ENCODE assay signal across 10 cellular contexts in genomic region chr4:8409271-8410065, GRCh38. TPM values are rescaled to one million over a fixed set of nuclear protein-coding genes. Genes with fewer than 3 reads are reported as not detected.
DNase-seq lines count a peak whose midpoint lies in the region; ATAC-seq, FAIRE-seq and TF ChIP-seq lines count a peak whose summit lies in the region.
"Had no signal": no experiment of that assay in that cellular context is flagged by ENCODE, and none has a peak within 500 bp of the region (broad histone marks: within the 10 kb centered on the region; RNA-seq: fewer than 3 reads in every experiment).

No MANE protein-coding gene starts in this region.

- TF ChIP-seq CTCF in AG10803 (conservative IDR thresholded peaks at IDR 0.05; ENCODE audit: low read length) (no peak), lung (IDR thresholded peaks at IDR 0.05; ENCODE audit: control extremely low read depth, extremely low read depth) (no peak), kidney (IDR thresholded peaks at IDR 0.05; ENCODE audit: borderline replicate concordance, extremely low read depth, insufficient read depth) (no peak)

- no peak for FAIRE-seq in kidney (lab: Jason Lieb, UNC)

- no peaks in the 10 kb centered on the region for H3K79me2 ChIP-seq in mesendoderm (ENCODE audit: control insufficient read depth, insufficient read depth, low read length)

- H2BK120ac ChIP-seq in mesendoderm (ENCODE audit: low read depth, low read length): no peak overlapping the region

- H3K9ac ChIP-seq in mesendoderm (ENCODE audit: low read length) (no peak overlapping the region), kidney (ENCODE audit: low read length in 2 of 2) (no peak overlapping the region)

- H4K8ac ChIP-seq in mesendoderm (ENCODE audit: low read depth, low read length): no peak overlapping the region

- no peaks in the 10 kb centered on the region for H3K27me3 ChIP-seq in MG63
- no peaks in the 10 kb centered on the region for H3K27me3 ChIP-seq in lung (ENCODE audit: control insufficient read depth, insufficient read depth)
- no peaks in the 10 kb centered on the region for H3K27me3 ChIP-seq in mesendoderm (ENCODE audit: insufficient read depth, low read length, poor library complexity)

- H2BK5ac ChIP-seq in mesendoderm (ENCODE audit: low read length): no peak overlapping the region

- H3K56ac ChIP-seq in mesendoderm (ENCODE audit: low read length): no peak overlapping the region

- no peak overlapping the region for H4K5ac ChIP-seq in mesendoderm (ENCODE audit: low read length)

- no peak overlapping the region for H3K4ac ChIP-seq in mesendoderm (ENCODE audit: low read depth, low read length)

- no peak overlapping the region for H3K4me3 ChIP-seq in AG10803 (ENCODE audit: low read length)
- no peak overlapping the region for H3K4me3 ChIP-seq in MG63
- no peak overlapping the region for H3K4me3 ChIP-seq in lung
- no peak overlapping the region for H3K4me3 ChIP-seq in mesendoderm (ENCODE audit: low read length)
- H3K4me3 ChIP-seq in kidney (ENCODE audit: low read length in 2 of 2): no peak overlapping the region
- H3K4me3 ChIP-seq: skin epidermis had no signal

- WGBS in lung, 2 donors: 80 to 84% methylated on average over 17 of the region's 17 CpGs
- no CpG with 5 or more reads among the region's 17 CpGs for WGBS in mesendoderm (ENCODE audit: extremely low coverage, insufficient coverage, low lambda C conversion rate)

- no peak overlapping the region for H3K4me2 ChIP-seq in mesendoderm (ENCODE audit: low read length)

- DNase-seq in AG10803 (ENCODE audit: low read depth): peak; percentile 33
- peak; percentile 42 for DNase-seq in MG63
- DNase-seq in activated T-helper 1 cell treated with Interleukin-2 at 50 U/mL for 16 hours (ENCODE audit: low read depth): peak; percentile 34
- no peak for DNase-seq in lung (ENCODE audit: low spot score)
- DNase-seq in SHP77 treated with DMSO at 0.1 percent for 48 hours (lab: John Stamatoyannopoulos, UW): no peak
- no peak for DNase-seq in mesendoderm
- DNase-seq in kidney: no peak
- no peak for DNase-seq in SHP77 (lab: John Stamatoyannopoulos, UW)
- DNase-seq: NCI-H1694 treated with DMSO at 0.1 percent for 48 hours had no signal

- H3K9me3 ChIP-seq in MG63: no peaks in the 10 kb centered on the region
- H3K9me3 ChIP-seq in lung (ENCODE audit: control insufficient read depth in 2 of 2, insufficient read depth in 1 of 2, low read length in 1 of 2): no peaks in the 10 kb centered on the region
- no peaks in the 10 kb centered on the region for H3K9me3 ChIP-seq in kidney (ENCODE audit: control insufficient read depth in 1 of 2, low read length in 2 of 2)

- no peak overlapping the region for H2BK15ac ChIP-seq in mesendoderm (replicated peaks; ENCODE audit: low read depth)

- H2AK5ac ChIP-seq in mesendoderm (ENCODE audit: low read length): no peak overlapping the region

- intact Hi-C loops in kidney (cut with DNase I): loop anchor here (10.0 kb wide), 1 partner anchor 165 kb away; no protein-coding TSS in a partner anchor

- no peak overlapping the region for H3K23ac ChIP-seq in mesendoderm (ENCODE audit: low read length)

- H3K79me1 ChIP-seq in mesendoderm (ENCODE audit: low read length): no peaks in the 10 kb centered on the region

- no peak overlapping the region for H3K27ac ChIP-seq in lung (ENCODE audit: low read depth in 1 of 2, low read length in 1 of 2)
- H3K27ac ChIP-seq in mesendoderm (ENCODE audit: low read depth, low read length): no peak overlapping the region
- H3K27ac ChIP-seq in kidney (ENCODE audit: low read depth in 2 of 2, low read length in 2 of 2): no peak overlapping the region

- no peak overlapping the region for H3K18ac ChIP-seq in mesendoderm (ENCODE audit: low read length)

- peak; percentile 30 for ATAC-seq in lung (ENCODE audit: insufficient read depth, low FRiP score)

- peaks cover 4% of the 10 kb centered on the region for H3K36me3 ChIP-seq in MG63
- peaks cover 1 to 35% of the 10 kb centered on the region in 2 donors for H3K36me3 ChIP-seq in lung (ENCODE audit: control insufficient read depth in 2 of 2, insufficient read depth in 2 of 2, low read length in 2 of 2)
- H3K36me3 ChIP-seq in mesendoderm (ENCODE audit: control insufficient read depth, insufficient read depth, low read length): peaks cover 9% of the 10 kb centered on the region
- peaks cover 16 to 32% of the 10 kb centered on the region in 2 donors for H3K36me3 ChIP-seq in kidney (ENCODE audit: control insufficient read depth in 1 of 2, insufficient read depth in 2 of 2, low read length in 2 of 2)

- peaks cover 0 to 15% of the 10 kb centered on the region in 2 donors for H3K4me1 ChIP-seq in lung (ENCODE audit: control insufficient read depth in 2 of 2, insufficient read depth in 2 of 2, low read length in 2 of 2)
- H3K4me1 ChIP-seq in mesendoderm (ENCODE audit: control insufficient read depth, low read depth, low read length): no peaks in the 10 kb centered on the region
- H3K4me1 ChIP-seq in kidney (ENCODE audit: control insufficient read depth in 1 of 2, insufficient read depth in 1 of 2, low read depth in 1 of 2, low read length in 2 of 2): no peaks in the 10 kb centered on the region

RNA-seq across cellular contexts. Expression of gene ACOX3, which starts 31.1 kb away (rescaled TPM):
- 20.3 and 33.2 TPM in 2 replicates for total RNA-seq in MG63 (2014; rRNA removed; shearing (Covaris generic); ENCODE audit: low replicate concordance)
- total RNA-seq in lung (10 to 100 TPM; 26.9 to 32.2 TPM), kidney (21.7 TPM)
- polyA plus RNA-seq in lung (10 to 100 TPM; 15.6 to 16.1 TPM), kidney (ENCODE audit: insufficient read depth, low read depth, low replicate concordance) (10.1 TPM)
- 5.6 TPM for polyA plus RNA-seq in mesendoderm (2013, experiment 1 of 2)
- 5.5 TPM for polyA plus RNA-seq in mesendoderm (2013, experiment 2 of 2)

RNA-seq across cellular contexts. Expression of gene TRMT44, which starts 31.1 kb away (rescaled TPM):
- total RNA-seq in MG63 (2014; rRNA removed; shearing (Covaris generic); ENCODE audit: low replicate concordance): 3.2 and 13.4 TPM in 2 replicates
- total RNA-seq in lung (10 to 100 TPM; 22.6 to 24.8 TPM), kidney (20.1 TPM)
- polyA plus RNA-seq in lung (1 to 10 TPM; 7.3 to 7.4 TPM), kidney (ENCODE audit: insufficient read depth, low read depth, low replicate concordance) (5.1 TPM)
- 9.4 TPM for polyA plus RNA-seq in mesendoderm (2013, experiment 1 of 2)
- 8.5 TPM for polyA plus RNA-seq in mesendoderm (2013, experiment 2 of 2)

Comparison
In these comparisons a context has a peak if more than half of its experiments do, and no peak if none do; other contexts are left out.
1. DNase-seq: peak in AG10803 (single experiment), MG63 (single experiment) and activated T-helper 1 cell treated with Interleukin-2 at 50 U/mL for 16 hours (single experiment); none in lung (single experiment), SHP77 treated with DMSO at 0.1 percent for 48 hours (single experiment), mesendoderm (single experiment), kidney (single experiment) and SHP77 (0 of 2).